In the genomic region with DNA sequence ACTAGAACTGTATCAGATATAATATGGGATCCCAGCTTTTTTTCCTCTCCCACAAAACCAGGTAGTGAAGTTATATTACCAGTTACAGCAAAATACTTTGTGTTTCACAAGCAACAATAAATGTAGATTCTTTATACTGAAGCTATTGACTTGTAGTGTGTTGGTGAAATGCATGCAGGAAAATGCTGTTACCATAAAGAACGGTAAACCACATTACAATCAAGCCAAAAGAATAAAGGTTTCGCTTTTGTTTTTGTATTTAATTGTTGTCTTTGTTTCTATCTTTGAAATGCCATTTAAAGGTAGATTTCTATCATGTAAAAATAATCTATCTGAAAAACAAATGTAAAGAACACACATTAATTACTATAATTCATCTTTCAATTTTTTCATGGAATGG, we compare ENCODE assay signal across 28 cellular contexts.
DNase-seq lines count a peak whose midpoint lies in the region; ATAC-seq, FAIRE-seq and TF ChIP-seq lines count a peak whose summit lies in the region.
"Had no signal": no experiment of that assay in that cellular context is flagged by ENCODE, and none has a peak within 500 bp of the region (broad histone marks: within the 10 kb centered on the region; RNA-seq: fewer than 3 reads in every experiment).

No MANE protein-coding gene starts in this region.

- H2AFZ ChIP-seq in HepG2 (ENCODE audit: low read length) = no peak overlapping the region
- H2AFZ ChIP-seq: GM23248 had no signal

- H3K27ac ChIP-seq in KOPT-K1 (ENCODE audit: low read depth, low read length, poor library complexity, severe bottlenecking) = peak overlapping the region; percentile 45
- no peak overlapping the region for H3K27ac ChIP-seq in HepG2 (ENCODE audit: extremely low read length, insufficient read depth, low read length)
- H3K27ac ChIP-seq: C4-2B, GM23248, Peyer's patch, SK-N-MC had no signal

- no peak overlapping the region for H3K4me3 ChIP-seq in HepG2 (replicated peaks in 1 of 3; ENCODE audit: insufficient read depth in 1 of 3, low read depth in 2 of 3, low read length in 3 of 3)
- H3K4me3 ChIP-seq: GM23248, Peyer's patch, SK-N-MC had no signal

- no peaks in the 10 kb centered on the region for H3K9me3 Mint-ChIP-seq in activated CD8-positive, alpha-beta memory T cell treated with anti-CD3 and anti-CD28 coated beads, Interleukin-2, amount 10 ng/mL, durations not matched to agents 7 days and 5 days (ENCODE audit: low read depth)
- no peaks in the 10 kb centered on the region for H3K9me3 Mint-ChIP-seq in T-helper 2 cell treated with Interferon-gamma antibody and Interleukin-4, amounts not matched to agents 5 μg/mL and 100 μg/mL, for 36 hours
- no peaks in the 10 kb centered on the region for H3K9me3 Mint-ChIP-seq in natural killer cell treated with Interleukin-12 subunit alpha and Interleukin-12 subunit beta and Interleukin-15 and Interleukin-18, amount 100 ng/mL, for 72 hours
- H3K9me3 Mint-ChIP-seq: CD8-positive, alpha-beta memory T cell; H9 had no signal

- H3K27me3 Mint-ChIP-seq in activated CD8-positive, alpha-beta memory T cell treated with anti-CD3 and anti-CD28 coated beads, Interleukin-2, amount 10 ng/mL, durations not matched to agents 7 days and 5 days = peaks cover 15% of the 10 kb centered on the region
- H3K27me3 Mint-ChIP-seq in T-helper 2 cell treated with Interferon-gamma antibody and Interleukin-4, amounts not matched to agents 5 μg/mL and 100 μg/mL, for 36 hours (ENCODE audit: low read depth) = peaks cover 24% of the 10 kb centered on the region
- peaks cover 3 to 9% of the 10 kb centered on the region in 2 donors for H3K27me3 Mint-ChIP-seq in natural killer cell treated with Interleukin-12 subunit alpha and Interleukin-12 subunit beta and Interleukin-15 and Interleukin-18, amount 100 ng/mL, for 72 hours

- H3K4me2 ChIP-seq in HepG2 (ENCODE audit: low read depth, low read length) = no peak overlapping the region

- H3K36me3 ChIP-seq in KOPT-K1 (ENCODE audit: insufficient read depth, low read length) (no peaks in the 10 kb centered on the region), HepG2 (replicated peaks in 1 of 2; ENCODE audit: control insufficient read depth in 1 of 2, insufficient read depth in 2 of 2, low read length in 2 of 2) (no peaks in the 10 kb centered on the region)
- H3K36me3 ChIP-seq: Peyer's patch had no signal

- H3K4me3 Mint-ChIP-seq in activated CD8-positive, alpha-beta memory T cell treated with anti-CD3 and anti-CD28 coated beads, Interleukin-2, amount 10 ng/mL, durations not matched to agents 7 days and 5 days = peak overlapping the region; percentile 47
- peak overlapping the region; percentile 13 for H3K4me3 Mint-ChIP-seq in T-helper 2 cell treated with Interferon-gamma antibody and Interleukin-4, amounts not matched to agents 5 μg/mL and 100 μg/mL, for 36 hours
- peak overlapping the region; percentile 11 for H3K4me3 Mint-ChIP-seq in natural killer cell treated with Interleukin-12 subunit alpha and Interleukin-12 subunit beta and Interleukin-15 and Interleukin-18, amount 100 ng/mL, for 72 hours
- H3K4me3 Mint-ChIP-seq: B cell, H9 had no signal

- peaks cover 8% of the 10 kb centered on the region for H3K4me1 Mint-ChIP-seq in activated CD8-positive, alpha-beta memory T cell treated with anti-CD3 and anti-CD28 coated beads, Interleukin-2, amount 10 ng/mL, durations not matched to agents 7 days and 5 days
- H3K4me1 Mint-ChIP-seq in T-helper 2 cell treated with Interferon-gamma antibody and Interleukin-4, amounts not matched to agents 5 μg/mL and 100 μg/mL, for 36 hours (ENCODE audit: low read depth) = peaks cover 18% of the 10 kb centered on the region
- H3K4me1 Mint-ChIP-seq in natural killer cell treated with Interleukin-12 subunit alpha and Interleukin-12 subunit beta and Interleukin-15 and Interleukin-18, amount 100 ng/mL, for 72 hours (ENCODE audit: low read depth in 2 of 2) = peaks cover 6 to 8% of the 10 kb centered on the region in 2 donors

- no peak for TF ChIP-seq POLR2A in HepG2 (IDR thresholded peaks at IDR 0.05; ENCODE audit: insufficient read depth in 1 of 2, low read depth in 2 of 2, low read length in 2 of 2)

- no peaks in the 10 kb centered on the region for H3K9me3 ChIP-seq in KOPT-K1 (ENCODE audit: insufficient read depth, low read length, poor library complexity, severe bottlenecking)
- H3K9me3 ChIP-seq in HepG2 (ENCODE audit: low read length) = no peaks in the 10 kb centered on the region
- H3K9me3 ChIP-seq: Peyer's patch had no signal

- peak overlapping the region; percentile 44 for H3K27ac Mint-ChIP-seq in activated CD8-positive, alpha-beta memory T cell treated with anti-CD3 and anti-CD28 coated beads, Interleukin-2, amount 10 ng/mL, durations not matched to agents 7 days and 5 days
- H3K27ac Mint-ChIP-seq in T-helper 2 cell treated with Interferon-gamma antibody and Interleukin-4, amounts not matched to agents 5 μg/mL and 100 μg/mL, for 36 hours = peak overlapping the region; percentile 1
- H3K27ac Mint-ChIP-seq in natural killer cell treated with Interleukin-12 subunit alpha and Interleukin-12 subunit beta and Interleukin-15 and Interleukin-18, amount 100 ng/mL, for 72 hours = peak overlapping the region in 1 of 2 donors; percentile 52
- H3K27ac Mint-ChIP-seq: B cell, H9 had no signal

- POLR2A ChIA-PET in HepG2 (lab: Yijun Ruan, JAX) = no interaction called here

- ATAC-seq in activated CD8-positive, alpha-beta memory T cell treated with anti-CD3 and anti-CD28 coated beads, Interleukin-2, amount 10 ng/mL, durations not matched to agents 7 days and 5 days = peak; percentile 49
- no peak for ATAC-seq in natural killer cell treated with Interleukin-12 subunit alpha and Interleukin-12 subunit beta and Interleukin-15 and Interleukin-18, amount 100 ng/mL, for 72 hours
- no peak for ATAC-seq in HepG2

- TF ChIP-seq RAD21 in HepG2 (CRISPR knock-in tag; IDR thresholded peaks at IDR 0.05) = no peak

- no peaks in the 10 kb centered on the region for H3K36me3 Mint-ChIP-seq in activated CD8-positive, alpha-beta memory T cell treated with anti-CD3 and anti-CD28 coated beads, Interleukin-2, amount 10 ng/mL, durations not matched to agents 7 days and 5 days
- H3K36me3 Mint-ChIP-seq in T-helper 2 cell treated with Interferon-gamma antibody and Interleukin-4, amounts not matched to agents 5 μg/mL and 100 μg/mL, for 36 hours (ENCODE audit: low read depth) = no peaks in the 10 kb centered on the region
- H3K36me3 Mint-ChIP-seq in natural killer cell treated with Interleukin-12 subunit alpha and Interleukin-12 subunit beta and Interleukin-15 and Interleukin-18, amount 100 ng/mL, for 72 hours = no peaks in the 10 kb centered on the region
- H3K36me3 Mint-ChIP-seq: CD8-positive, alpha-beta memory T cell had no signal

- 12% methylated on average over 2 of the region's 2 CpGs for WGBS in HepG2 (ENCODE audit: low lambda C conversion rate)

- H3K4me1 ChIP-seq in HepG2 (ENCODE audit: insufficient read depth, low read length) = no peaks in the 10 kb centered on the region
- H3K4me1 ChIP-seq: Peyer's patch had no signal

- H3K9ac ChIP-seq in HepG2 (ENCODE audit: insufficient read depth, low read depth, low read length) = no peak overlapping the region
- H3K9ac ChIP-seq: GM23248 had no signal

- in situ Hi-C loops in HepG2 (cut with HindIII; ENCODE audit: extremely low pct_ligation_motif_present, low pct_unique_long_range_greater_than_20kb) = no loop called here

- CTCF ChIA-PET in activated CD8-positive, alpha-beta memory T cell treated with anti-CD3 and anti-CD28 coated beads, Interleukin-2, amount 10 ng/mL, durations not matched to agents 7 days and 5 days (lab: Charles Lee) = interaction anchor here (0.7 kb wide), 1 partner anchor 483 kb away, joined by 3 read pairs; no protein-coding TSS in a partner anchor
- CTCF ChIA-PET in HepG2 (lab: Yijun Ruan, JAX; ENCODE audit: low intra/inter-chr PET ratio, low total read pairs) = no interaction called here

- no peaks in the 10 kb centered on the region for H3K79me2 ChIP-seq in HepG2 (ENCODE audit: insufficient read depth, low read length)

- intact Hi-C loops in HepG2 (cut with micrococcal nuclease; ENCODE audit: unreplicated experiment) = no loop called here

- BruUV-seq in HepG2 (replicated peaks; lab: Mats Ljungman, UMichigan) = no TSS peak

- no peak for FAIRE-seq in HepG2 (lab: Jason Lieb, UNC)
- FAIRE-seq: GM12892, GM19239, HTR-8/SVneo had no signal

- DNase-seq in activated CD8-positive, alpha-beta memory T cell treated with anti-CD3 and anti-CD28 coated beads, Interleukin-2, amount 10 ng/mL, durations not matched to agents 7 days and 5 days = no peak
- no peak for DNase-seq in activated CD8-positive, alpha-beta memory T cell treated with anti-CD3 and anti-CD28 coated beads for 24 hours
- DNase-seq in T-helper 2 cell treated with Interferon-gamma antibody and Interleukin-4, amounts not matched to agents 5 μg/mL and 100 μg/mL, for 36 hours (ENCODE audit: low spot score) = no peak
- DNase-seq in natural killer cell treated with Interleukin-12 subunit alpha and Interleukin-12 subunit beta and Interleukin-15 and Interleukin-18, amount 100 ng/mL, for 72 hours (ENCODE audit: low spot score) = no peak
- DNase-seq in HepG2 (ENCODE audit: low spot score) = no peak
- no peak for DNase-seq in activated T-cell treated with anti-CD3 and anti-CD28 coated beads, Interleukin-2, amount 50 U/mL, for 48 hours
- DNase-seq: CD8-positive, alpha-beta memory T cell; DMS79 treated with DMSO at 0.1 percent for 48 hours; GM23248; H9; IMR-90; KG1; NCI-H1092; NCI-H1417 treated with DMSO at 0.1 percent for 48 hours; NCI-H1694 treated with DMSO at 0.1 percent for 48 hours; NCI-H2081; NCI-H226; NCI-H510A; NCI-H69; Peyer's patch; SHP77 treated with DMSO at 0.1 percent for 48 hours had no signal

- H4K20me1 ChIP-seq in HepG2 (ENCODE audit: insufficient read depth, low read length) = no peaks in the 10 kb centered on the region

- TF ChIP-seq CTCF in HepG2 (CRISPR knock-in tag; IDR thresholded peaks at IDR 0.05) = no peak

- no peaks in the 10 kb centered on the region for H3K27me3 ChIP-seq in HepG2 (ENCODE audit: control insufficient read depth in 1 of 2, insufficient read depth in 2 of 2, low read length in 2 of 2)
- H3K27me3 ChIP-seq: Peyer's patch had no signal

- TF ChIP-seq EP300 in HepG2 (IDR thresholded peaks at IDR 0.05; ENCODE audit: low read depth in 2 of 2, low read length in 2 of 2) (no peak), HepG2 (CRISPR knock-in tag; IDR thresholded peaks at IDR 0.05; ENCODE audit: borderline replicate concordance) (no peak)

TF ChIP-seq in HepG2, 621 proteins besides CTCF, POLR2A, EP300 and RAD21 (continues in another document):
- no peak for TF ChIP-seq ZNF383 (CRISPR knock-in tag; IDR thresholded peaks at IDR 0.05; ENCODE audit: borderline replicate concordance)
- TF ChIP-seq ZNF282 (IDR thresholded peaks at IDR 0.05; ENCODE audit: partially characterized antibody) = no peak
- TF ChIP-seq TMF1 (CRISPR knock-in tag; IDR thresholded peaks at IDR 0.05; ENCODE audit: low read depth) = no peak
